Comparison of ENCODE assay signal across 18 cellular contexts in genomic region chr12:27865421-27865820, GRCh38.
DNase-seq lines count a peak whose midpoint lies in the region; ATAC-seq, FAIRE-seq and TF ChIP-seq lines count a peak whose summit lies in the region.
"Had no signal": no experiment of that assay in that cellular context is flagged by ENCODE, and none has a peak within 500 bp of the region (broad histone marks: within the 10 kb centered on the region; RNA-seq: fewer than 3 reads in every experiment).

No MANE protein-coding gene starts in this region.

- peak; percentile 90 for FAIRE-seq in HTR-8/SVneo (lab: Jason Lieb, UNC)
- FAIRE-seq: endometrium, GM12892, RCC 7860 had no signal

- H3K4me1 ChIP-seq in adipocyte (ENCODE audit: control insufficient read depth, insufficient read depth, low read length), result peaks cover 40% of the 10 kb centered on the region

- no peak overlapping the region for H3K9ac ChIP-seq in adipocyte (ENCODE audit: low read length)
- H3K9ac ChIP-seq: BLaER1 had no signal

- DNase-seq in AG09319 (ENCODE audit: extremely low read depth, low read depth) (peak; percentile 64), HTR-8/SVneo (ENCODE audit: insufficient read length, low spot score) (no peak), adipocyte (ENCODE audit: low read depth) (peak; percentile 70), fibroblast of villous mesenchyme (ENCODE audit: low read depth) (peak; percentile 90), Ammon's horn (ENCODE audit: low spot score) (no peak), NCI-H2196 treated with DMSO at 0.1 percent for 48 hours (lab: John Stamatoyannopoulos, UW; ENCODE audit: unreplicated experiment) (no peak)
- DNase-seq: activated CD4-positive, CD25-positive, alpha-beta regulatory T cell; activated naive CD4-positive, alpha-beta T cell treated with Interleukin-2 at 50 U/mL for 16 hours; caudate nucleus; DMS79 treated with DMSO at 0.1 percent for 48 hours; NCI-H1417 treated with DMSO at 0.1 percent for 48 hours had no signal

- ATAC-seq in GM18867 (IDR thresholded peaks at IDR 0.05; ENCODE audit: unreplicated experiment), result no peak
- no peak for ATAC-seq in HG03095 (IDR thresholded peaks at IDR 0.05; ENCODE audit: unreplicated experiment)
- ATAC-seq: left lobe of liver had no signal

- H3K36me3 ChIP-seq in adipocyte (ENCODE audit: control insufficient read depth, insufficient read depth, low read length, severe bottlenecking), result no peaks in the 10 kb centered on the region
- H3K36me3 ChIP-seq: BLaER1 had no signal

- H3K4me3 ChIP-seq in adipocyte (ENCODE audit: low read length) (peak overlapping the region; percentile 10), fibroblast of villous mesenchyme (ENCODE audit: low read depth, low read length) (no peak overlapping the region)
- H3K4me3 ChIP-seq: BLaER1 had no signal

- TF ChIP-seq CTCF in AG09319 (IDR thresholded peaks at IDR 0.05; ENCODE audit: low read depth, low read length), result no peak
- TF ChIP-seq CTCF in fibroblast of villous mesenchyme (IDR thresholded peaks at IDR 0.05; ENCODE audit: insufficient read depth, low read depth, low read length), result no peak

- no peaks in the 10 kb centered on the region for H3K27me3 ChIP-seq in adipocyte (replicated peaks; ENCODE audit: control insufficient read depth, insufficient read depth, low read length)
- H3K27me3 ChIP-seq: BLaER1 had no signal

- H3K9me3 ChIP-seq in adipocyte (ENCODE audit: control insufficient read depth, low read length), result no peaks in the 10 kb centered on the region
- H3K9me3 ChIP-seq: BLaER1 had no signal

Comparison
In these comparisons a context has a peak if more than half of its experiments do, and no peak if none do; other contexts are left out.
1. DNase-seq: peak in AG09319 (single experiment), adipocyte (single experiment) and fibroblast of villous mesenchyme (single experiment); none in HTR-8/SVneo (single experiment), Ammon's horn (single experiment) and NCI-H2196 treated with DMSO at 0.1 percent for 48 hours (single experiment).